Comparison of ENCODE assay signal across 27 cellular contexts in genomic region chr10:49096890-49097445, GRCh38. TPM values are rescaled to one million over a fixed set of nuclear protein-coding genes. Genes with fewer than 3 reads are reported as not detected.
A peak's percentile ranks its signal among the peaks of the same experiment; 100 is the strongest.
DNase-seq lines count a peak whose midpoint lies in the region; ATAC-seq and TF ChIP-seq lines count a peak whose summit lies in the region.
"Had no signal": no experiment of that assay in that cellular context is flagged by ENCODE, and none has a peak within 500 bp of the region (broad histone marks: within the 10 kb centered on the region; RNA-seq: fewer than 3 reads in every experiment).

No MANE protein-coding gene starts in this region.

- H3K9me3 Mint-ChIP-seq in CD14-positive monocyte (peaks cover 0 to 1% (median 0%) of the 10 kb centered on the region in 7 donors), endodermal cell (no peaks in the 10 kb centered on the region)
- H3K9me3 Mint-ChIP-seq: GM23338, H9 had no signal

- H3K4me3 Mint-ChIP-seq in CD14-positive monocyte (no peak overlapping the region), endodermal cell (no peak overlapping the region)
- H3K4me3 Mint-ChIP-seq: CD4-positive, alpha-beta memory T cell; GM23338; H9; IgD-negative memory B cell had no signal

- no peaks in the 10 kb centered on the region for H3K4me1 ChIP-seq in HEK293 (ENCODE audit: control insufficient read depth, insufficient read depth, low read length)
- no peaks in the 10 kb centered on the region for H3K4me1 ChIP-seq in endodermal cell (ENCODE audit: control insufficient read depth, insufficient read depth, low read length)
- H3K4me1 ChIP-seq in thoracic aorta (ENCODE audit: control insufficient read depth in 1 of 2, low read depth in 2 of 2) = peaks cover 6 to 49% of the 10 kb centered on the region in 2 donors
- H3K4me1 ChIP-seq: A549; BLaER1 treated with 17β-estradiol and CSF1 and Interleukin-3, amounts not matched to agents 10 nM and 100 nM; Peyer's patch had no signal

- H3K27me3 ChIP-seq in endodermal cell (ENCODE audit: control insufficient read depth, insufficient read depth, low read length, poor library complexity, severe bottlenecking) (no peaks in the 10 kb centered on the region), thoracic aorta (replicated peaks; ENCODE audit: insufficient read depth) (no peaks in the 10 kb centered on the region)
- H3K27me3 ChIP-seq: BLaER1 treated with 17β-estradiol and CSF1 and Interleukin-3, amounts not matched to agents 10 nM and 100 nM; Peyer's patch had no signal

- H3K9ac ChIP-seq in endodermal cell (ENCODE audit: extremely low read depth, low read length, poor library complexity, severe bottlenecking) = no peak overlapping the region
- H3K9ac ChIP-seq: BLaER1 treated with 17β-estradiol and CSF1 and Interleukin-3, amounts not matched to agents 10 nM and 100 nM; KMS-11 had no signal

- CTCF ChIA-PET in HEK293 (lab: Yijun Ruan, JAX) = no interaction called here

- H3K36me3 Mint-ChIP-seq in CD14-positive monocyte (no peaks in the 10 kb centered on the region), endodermal cell (ENCODE audit: low read depth) (no peaks in the 10 kb centered on the region)
- H3K36me3 Mint-ChIP-seq: CD4-positive, alpha-beta memory T cell; IgD-negative memory B cell had no signal

- peaks cover 0 to 6% (median 1%) of the 10 kb centered on the region in 3 donors for H3K27me3 Mint-ChIP-seq in CD14-positive monocyte (ENCODE audit: low read depth in 3 of 3)
- peaks cover 3% of the 10 kb centered on the region for H3K27me3 Mint-ChIP-seq in endodermal cell (ENCODE audit: insufficient read depth)

- H3K27ac ChIP-seq in HEK293 (ENCODE audit: extremely low read depth, low read depth, low read length) (no peak overlapping the region), endodermal cell (ENCODE audit: low read depth, low read length) (no peak overlapping the region), thoracic aorta (peak overlapping the region; percentile 2 to 33)
- H3K27ac ChIP-seq: A549; BLaER1 treated with 17β-estradiol and CSF1 and Interleukin-3, amounts not matched to agents 10 nM and 100 nM; KMS-11; Peyer's patch; SK-N-MC had no signal

- no peak for ATAC-seq in thoracic aorta (ENCODE audit: insufficient number of reproducible peaks, low FRiP score, low read depth)
- ATAC-seq: A549, GM23338 had no signal

- H3K4me1 Mint-ChIP-seq in CD14-positive monocyte (no peaks in the 10 kb centered on the region), endodermal cell (no peaks in the 10 kb centered on the region)
- H3K4me1 Mint-ChIP-seq: CD4-positive, alpha-beta memory T cell; IgD-negative memory B cell had no signal

- H3K9me3 ChIP-seq in HEK293 (ENCODE audit: control insufficient read depth, insufficient read depth, low read depth, low read length) (no peaks in the 10 kb centered on the region), endodermal cell (ENCODE audit: control insufficient read depth, low read length) (no peaks in the 10 kb centered on the region), thoracic aorta (no peaks in the 10 kb centered on the region)
- H3K9me3 ChIP-seq: A549; BLaER1 treated with 17β-estradiol and CSF1 and Interleukin-3, amounts not matched to agents 10 nM and 100 nM; Peyer's patch had no signal

- WGBS in endodermal cell (ENCODE audit: insufficient coverage in 1 of 2, insufficient read length in 1 of 2), 2 experiments = 93 to 96% methylated on average over 4 to 8 of the region's 8 CpGs

- TF ChIP-seq CTCF in CD14-positive monocyte (IDR thresholded peaks at IDR 0.05) = no peak
- TF ChIP-seq CTCF in HEK293 (tag by site-specific recombination; IDR thresholded peaks at IDR 0.05) = no peak
- no peak for TF ChIP-seq CTCF in endodermal cell (conservative IDR thresholded peaks at IDR 0.05)
- no peak for TF ChIP-seq CTCF in thoracic aorta (IDR thresholded peaks at IDR 0.05)

- no peak for TF ChIP-seq POLR2A in erythroblast (IDR thresholded peaks at IDR 0.05; ENCODE audit: low read length)

- intact Hi-C loops in CD14-positive monocyte (cut with micrococcal nuclease) = no loop called here

- no peak overlapping the region for H3K27ac Mint-ChIP-seq in CD14-positive monocyte
- H3K27ac Mint-ChIP-seq in endodermal cell = no peak overlapping the region
- H3K27ac Mint-ChIP-seq: CD4-positive, alpha-beta memory T cell; GM23338; IgD-negative memory B cell had no signal

- H3K4me3 ChIP-seq in HEK293 (ENCODE audit: low read depth, low read length) = no peak overlapping the region
- H3K4me3 ChIP-seq in endodermal cell (ENCODE audit: low read length) = no peak overlapping the region
- H3K4me3 ChIP-seq in thoracic aorta = no peak overlapping the region
- H3K4me3 ChIP-seq: A549; BLaER1 treated with 17β-estradiol and CSF1 and Interleukin-3, amounts not matched to agents 10 nM and 100 nM; GM23338; Peyer's patch; SK-N-MC had no signal

- peak; percentile 5 for DNase-seq in CD14-positive monocyte (ENCODE audit: low spot score)
- peak; percentile 27 for DNase-seq in endodermal cell
- DNase-seq in thoracic aorta (ENCODE audit: low spot score) = no peak
- DNase-seq in erythroblast (lab: John Stamatoyannopoulos, UW) = no peak
- no peak for DNase-seq in NCI-H524 (lab: John Stamatoyannopoulos, UW)
- no peak for DNase-seq in RPMI8226
- DNase-seq: AML-193; CD4-positive, alpha-beta memory T cell; COR-L47; DMS53; H9; MM.1S; NCI-H2029; NCI-H446; NCI-H526; OCI-M1; Peyer's patch; SIG-M5 had no signal

- H3K36me3 ChIP-seq in HEK293 (ENCODE audit: control insufficient read depth in 2 of 2, insufficient read depth in 1 of 2, low read length in 2 of 2) (no peaks in the 10 kb centered on the region), endodermal cell (ENCODE audit: control insufficient read depth, insufficient read depth, low read length) (no peaks in the 10 kb centered on the region), thoracic aorta (no peaks in the 10 kb centered on the region)
- H3K36me3 ChIP-seq: BLaER1 treated with 17β-estradiol and CSF1 and Interleukin-3, amounts not matched to agents 10 nM and 100 nM; Peyer's patch had no signal

- POLR2A ChIA-PET in HEK293 (lab: Yijun Ruan, JAX) = no interaction called here

TF ChIP-seq in HEK293, 187 proteins besides CTCF, POLR2A, EP300 and RAD21:
- TF ChIP-seq ZNF624 (tag by site-specific recombination; IDR thresholded peaks at IDR 0.05) (no peak), ZIC2 (tag by site-specific recombination; IDR thresholded peaks at IDR 0.05) (peak; percentile 52)

RNA-seq across cellular contexts. Expression of gene VSTM4, which starts 18.4 kb away (rescaled TPM):
- polyA plus RNA-seq in CD14-positive monocyte = not detected
- total RNA-seq in endodermal cell (under 1 TPM; 0.51 to 0.77 TPM), thoracic aorta (10 to 100 TPM; 24.4 to 46.4 TPM)
- polyA plus RNA-seq in endodermal cell (2013, experiment 1 of 2) = 1.4 TPM
- polyA plus RNA-seq in endodermal cell (2013, experiment 2 of 2) = 1.1 TPM
- total RNA-seq: CD4-positive, alpha-beta memory T cell; G401 had no signal
- polyA plus RNA-seq: CD4-positive, alpha-beta memory T cell; IgD-negative memory B cell had no signal

RNA-seq across cellular contexts. Expression of gene FAM170B, which starts 36.9 kb away (rescaled TPM):
- not detected for polyA plus RNA-seq in CD14-positive monocyte
- total RNA-seq in endodermal cell (not detected), thoracic aorta (not detected)
- polyA plus RNA-seq in endodermal cell (2013, experiment 1 of 2) = not detected
- polyA plus RNA-seq in endodermal cell (2013, experiment 2 of 2) = not detected
- total RNA-seq: CD4-positive, alpha-beta memory T cell; Daoy; G401; GM23338; H9; Peyer's patch had no signal
- polyA plus RNA-seq: A549; CD4-positive, alpha-beta memory T cell; GM23338; IgD-negative memory B cell had no signal

Comparison
In these comparisons a context has a peak if more than half of its experiments do, and no peak if none do; other contexts are left out.
1. DNase-seq: peak in CD14-positive monocyte (single experiment) and endodermal cell (single experiment); none in thoracic aorta (single experiment), erythroblast (0 of 2), NCI-H524 (0 of 2) and RPMI8226 (single experiment).
2. H3K27ac ChIP-seq: peak in thoracic aorta (2 of 2); none in HEK293 (single experiment) and endodermal cell (single experiment).
3. RNA of gene VSTM4, which starts 18.4 kb away (total RNA-seq): 24.4 to 46.4 TPM in thoracic aorta; 0.51 to 0.77 TPM in endodermal cell; every median in the first group is over 10 times any median in the second.